ENCODE assay signal across 38 cellular contexts in the genomic region with DNA sequence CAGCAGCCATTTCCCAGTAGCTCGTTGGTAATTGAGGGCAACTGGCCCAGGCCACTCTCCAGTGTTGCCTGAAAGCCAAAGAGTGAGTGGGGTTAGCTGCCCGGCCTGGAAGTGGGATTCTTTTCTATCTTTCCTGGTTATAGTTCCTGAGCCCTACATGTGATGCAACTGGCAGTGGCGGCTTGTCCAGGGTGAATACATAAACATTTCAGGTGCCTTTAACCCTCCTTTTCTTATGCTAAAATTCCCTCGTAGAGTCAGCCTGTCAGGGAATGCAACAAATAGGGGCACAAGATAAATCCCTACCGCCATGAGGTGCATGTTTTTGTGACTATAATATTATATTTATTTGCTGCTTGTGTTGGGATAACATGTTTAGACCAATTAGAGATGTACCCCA.
"Had no signal": no experiment of that assay in that cellular context is flagged by ENCODE, and none has a peak within 500 bp of the region (broad histone marks: within the 10 kb centered on the region; RNA-seq: fewer than 3 reads in every experiment).

No MANE protein-coding gene starts in this region.

- H3K27me3 ChIP-seq: brain microvascular endothelial cell, Peyer's patch had no signal

- H3K27ac Mint-ChIP-seq: activated CD4-positive, alpha-beta memory T cell treated with anti-CD3 and anti-CD28 coated beads, Interleukin-2, amount 10 ng/mL, durations not matched to agents 7 days and 5 days; activated CD8-positive, alpha-beta memory T cell treated with anti-CD3 and anti-CD28 coated beads, Interleukin-2, amount 10 ng/mL, durations not matched to agents 7 days and 5 days; activated naive CD8-positive, alpha-beta T cell treated with anti-CD3 and anti-CD28 coated beads for 36 hours had no signal

- ATAC-seq: activated CD8-positive, alpha-beta memory T cell treated with anti-CD3 and anti-CD28 coated beads, Interleukin-2, amount 10 ng/mL, durations not matched to agents 7 days and 5 days; PC-3; SK-N-SH treated with all-trans-retinoic acid at 6 μM for 48 hours; T-cell had no signal

- H3K9ac ChIP-seq: KMS-11 had no signal

- H3K4me1 ChIP-seq: Peyer's patch had no signal

- H3K4me1 Mint-ChIP-seq: T-cell had no signal

- DNase-seq: activated CD4-positive, alpha-beta memory T cell treated with anti-CD3 and anti-CD28 coated beads, Interleukin-2, amount 10 ng/mL, durations not matched to agents 7 days and 5 days; activated CD4-positive, alpha-beta T cell treated with anti-CD3 and anti-CD28 coated beads for 1 hour; activated CD4-positive, alpha-beta T cell treated with anti-CD3 and anti-CD28 coated beads for 48 hours; activated CD4-positive, CD25-positive, alpha-beta regulatory T cell; activated CD8-positive, alpha-beta memory T cell treated with anti-CD3 and anti-CD28 coated beads for 24 hours; activated CD8-positive, alpha-beta memory T cell treated with anti-CD3 and anti-CD28 coated beads, Interleukin-2, amount 10 ng/mL, durations not matched to agents 7 days and 5 days; activated CD8-positive, alpha-beta memory T cell treated with anti-CD3 and anti-CD28 coated beads, Interleukin-2, amount 50 U/mL, for 48 hours; activated effector memory CD4-positive, alpha-beta T cell treated with anti-CD3 and anti-CD28 coated beads, Interleukin-2, amount 50 U/mL, for 16 hours; activated naive CD4-positive, alpha-beta T cell; activated naive CD4-positive, alpha-beta T cell treated with anti-CD3 and anti-CD28 coated beads, Interleukin-2, amount 50 U/mL, for 16 hours; activated naive CD8-positive, alpha-beta T cell treated with anti-CD3 and anti-CD28 coated beads for 36 hours; activated T-cell treated with anti-CD3 and anti-CD28 coated beads, Interleukin-2, amount 50 U/mL, for 48 hours; amniotic stem cell; aorta; brain microvascular endothelial cell; central memory CD4-positive, alpha-beta T cell; NCI-H1092 treated with DMSO at 0.1 percent for 48 hours; NCI-H1417; NCI-H146; NCI-H187; NCI-H2029 treated with DMSO at 0.1 percent for 48 hours; NCI-H2107; NCI-H2171; NCI-H2227 treated with DMSO at 0.1 percent for 48 hours; NCI-H446; NCI-H510A treated with DMSO at 0.1 percent for 48 hours; NCI-H526 treated with DMSO at 0.1 percent for 48 hours; NCI-H774; PC-3; Peyer's patch; RPMI8226; SIG-M5; T-cell; T-helper 2 cell; T-helper 9 cell had no signal

- H3K4me2 ChIP-seq: KMS-11 had no signal

- H3K4me3 Mint-ChIP-seq: activated CD4-positive, alpha-beta memory T cell treated with anti-CD3 and anti-CD28 coated beads, Interleukin-2, amount 10 ng/mL, durations not matched to agents 7 days and 5 days; activated CD8-positive, alpha-beta memory T cell treated with anti-CD3 and anti-CD28 coated beads, Interleukin-2, amount 10 ng/mL, durations not matched to agents 7 days and 5 days; activated naive CD8-positive, alpha-beta T cell treated with anti-CD3 and anti-CD28 coated beads for 36 hours; T-cell had no signal

- H3K36me3 ChIP-seq: brain microvascular endothelial cell had no signal

- H3K27me3 Mint-ChIP-seq: activated CD4-positive, alpha-beta memory T cell treated with anti-CD3 and anti-CD28 coated beads, Interleukin-2, amount 10 ng/mL, durations not matched to agents 7 days and 5 days; activated CD8-positive, alpha-beta memory T cell treated with anti-CD3 and anti-CD28 coated beads, Interleukin-2, amount 10 ng/mL, durations not matched to agents 7 days and 5 days; activated naive CD8-positive, alpha-beta T cell treated with anti-CD3 and anti-CD28 coated beads for 36 hours; T-cell had no signal

- H3K4me3 ChIP-seq: Peyer's patch had no signal

- H3K9me3 Mint-ChIP-seq: T-cell had no signal

- H3K27ac ChIP-seq: brain microvascular endothelial cell, KMS-11, Peyer's patch, VCaP had no signal

- H3K9me3 ChIP-seq: Peyer's patch had no signal
